Comparison of ENCODE assay signal across 25 cellular contexts in the genomic region with DNA sequence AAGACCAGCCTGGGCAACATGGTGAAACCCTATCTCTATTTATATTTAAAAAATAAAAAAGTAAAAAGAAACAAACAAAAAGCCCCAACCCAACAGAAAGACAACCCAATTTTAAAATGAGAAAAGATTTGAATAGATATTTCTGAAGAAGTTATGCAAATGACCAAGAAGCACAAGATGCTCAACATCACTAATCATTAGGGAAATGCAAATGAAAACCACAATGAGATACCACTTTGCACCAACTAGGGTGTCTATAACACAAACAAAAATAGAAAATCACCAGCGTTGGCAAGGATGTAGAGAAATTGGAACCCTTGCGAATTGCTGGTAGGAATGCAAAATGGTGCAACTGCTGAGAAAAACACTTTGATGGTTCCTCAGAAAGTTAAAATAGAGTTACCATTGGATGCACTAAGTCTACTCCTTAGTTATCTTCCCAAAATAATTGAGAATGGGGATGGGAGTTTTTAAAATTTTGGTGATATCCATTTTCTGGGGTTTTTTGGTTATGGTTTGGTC.
"Had no signal": no experiment of that assay in that cellular context is flagged by ENCODE, and none has a peak within 500 bp of the region (broad histone marks: within the 10 kb centered on the region; RNA-seq: fewer than 3 reads in every experiment).

No MANE protein-coding gene starts in this region.

- H3K9me3 Mint-ChIP-seq: effector memory CD8-positive, alpha-beta T cell; mesothelial cell of epicardium; naive B cell; natural killer cell treated with Interleukin-12 subunit alpha and Interleukin-12 subunit beta and Interleukin-15 and Interleukin-18, amount 100 ng/mL, for 72 hours; neural crest cell; stimulated activated naive B cell treated with anti-CD40 and anti-IgM and Interleukin-4, amounts not matched to agents 10 μg/mL and 1 μg/mL and 100 μg/mL, for 72 hours; stimulated activated naive CD8-positive, alpha-beta T cell treated with anti-CD3 and anti-CD28 coated beads, Interleukin-15, Interleukin-2, amounts not matched to agents 100 ng/mL and 50 ng/mL, for 24 hours had no signal

- H3K4me1 Mint-ChIP-seq: mesothelial cell of epicardium, neural crest cell had no signal

- H3K27ac ChIP-seq: esophagus squamous epithelium, neutrophil, pancreas, right lobe of liver, thoracic aorta, transverse colon, upper lobe of right lung, uterus had no signal

- H3K4me1 ChIP-seq: esophagus squamous epithelium, pancreas, right lobe of liver, transverse colon, upper lobe of right lung, uterus had no signal

- ATAC-seq: effector memory CD8-positive, alpha-beta T cell; left ventricle myocardium superior; mucosa of descending colon; natural killer cell treated with Interleukin-12 subunit alpha and Interleukin-12 subunit beta and Interleukin-15 and Interleukin-18, amount 100 ng/mL, for 72 hours; pancreas; right lobe of liver; upper lobe of right lung had no signal

- H3K36me3 ChIP-seq: uterus had no signal

- DNase-seq: cortex of kidney; effector memory CD8-positive, alpha-beta T cell; erythroblast; esophagus squamous epithelium; hypothalamus; left ventricle myocardium superior; mesenchymal stem cell; mucosa of descending colon; naive B cell; pancreas; right lobe of liver; small intestine; stimulated activated CD4-positive, alpha-beta T cell treated with anti-CD3 and anti-CD28 coated beads, Interleukin-15, amount 100 ng/mL, for 24 hours; stimulated activated CD4-positive, alpha-beta T cell treated with anti-CD3 and anti-CD28 coated beads, Interleukin-2, amount 100 ng/mL, for 48 hours; stimulated activated naive B cell treated with anti-CD40 and anti-IgM and Interleukin-4, amounts not matched to agents 10 μg/mL and 1 μg/mL and 100 μg/mL, for 72 hours; transverse colon; upper lobe of right lung; uterus had no signal

- H3K27me3 Mint-ChIP-seq: effector memory CD8-positive, alpha-beta T cell; naive B cell; natural killer cell treated with Interleukin-12 subunit alpha and Interleukin-12 subunit beta and Interleukin-15 and Interleukin-18, amount 100 ng/mL, for 72 hours; stimulated activated naive B cell treated with anti-CD40 and anti-IgM and Interleukin-4, amounts not matched to agents 10 μg/mL and 1 μg/mL and 100 μg/mL, for 72 hours; stimulated activated naive CD8-positive, alpha-beta T cell treated with anti-CD3 and anti-CD28 coated beads, Interleukin-15, Interleukin-2, amounts not matched to agents 100 ng/mL and 50 ng/mL, for 24 hours had no signal

- H3K27me3 ChIP-seq: esophagus squamous epithelium, neutrophil, pancreas, right lobe of liver, transverse colon, upper lobe of right lung, uterus had no signal

- H3K27ac Mint-ChIP-seq: effector memory CD8-positive, alpha-beta T cell; mesothelial cell of epicardium; natural killer cell treated with Interleukin-12 subunit alpha and Interleukin-12 subunit beta and Interleukin-15 and Interleukin-18, amount 100 ng/mL, for 72 hours; stimulated activated naive CD8-positive, alpha-beta T cell treated with anti-CD3 and anti-CD28 coated beads, Interleukin-15, Interleukin-2, amounts not matched to agents 100 ng/mL and 50 ng/mL, for 24 hours had no signal

- H3K9me3 ChIP-seq: esophagus squamous epithelium, mucosa of descending colon, neutrophil, pancreas, right lobe of liver, thoracic aorta, transverse colon, upper lobe of right lung, uterus had no signal

- H3K4me3 Mint-ChIP-seq: effector memory CD8-positive, alpha-beta T cell; mesothelial cell of epicardium; naive B cell; natural killer cell treated with Interleukin-12 subunit alpha and Interleukin-12 subunit beta and Interleukin-15 and Interleukin-18, amount 100 ng/mL, for 72 hours; neural crest cell; stimulated activated naive B cell treated with anti-CD40 and anti-IgM and Interleukin-4, amounts not matched to agents 10 μg/mL and 1 μg/mL and 100 μg/mL, for 72 hours; stimulated activated naive CD8-positive, alpha-beta T cell treated with anti-CD3 and anti-CD28 coated beads, Interleukin-15, Interleukin-2, amounts not matched to agents 100 ng/mL and 50 ng/mL, for 24 hours had no signal

- H3K4me3 ChIP-seq: esophagus squamous epithelium, lung, mucosa of descending colon, pancreas, right lobe of liver, thoracic aorta, transverse colon, upper lobe of right lung, uterus had no signal
